ENCODE assay signal across 1 cellular context in genomic region chr9:136051568-136052432, GRCh38.
A peak's percentile ranks its signal among the peaks of the same experiment; 100 is the strongest.
TF ChIP-seq lines count a peak whose summit lies in the region.

No MANE protein-coding gene starts in this region.

TF ChIP-seq in HepG2, 621 proteins besides CTCF, POLR2A, EP300 and RAD21 (continued from another document and continues in another):
- TF ChIP-seq ARID3A (IDR thresholded peaks at IDR 0.05; ENCODE audit: low read depth, low read length) (0 out of 2 replicates have a peak, but pooled peaks have one; percentile 31), TBX3 (IDR thresholded peaks at IDR 0.05; ENCODE audit: borderline replicate concordance) (peak; percentile 18; the same call in 1 of the 2 replicates), GFI1 (CRISPR knock-in tag; IDR thresholded peaks at IDR 0.05; ENCODE audit: borderline replicate concordance) (0 out of 2 replicates have a peak, but pooled peaks have one; percentile 33), ARID5B (CRISPR knock-in tag; IDR thresholded peaks at IDR 0.05) (peak; percentile 48), FIP1L1 (IDR thresholded peaks at IDR 0.05; ENCODE audit: borderline replicate concordance, insufficient read depth, low read depth, low read length) (no peak), HOXA9 (CRISPR knock-in tag; IDR thresholded peaks at IDR 0.05; ENCODE audit: borderline replicate concordance) (peak; percentile 45; the same call in 1 of the 2 replicates), FOXA3 (CRISPR knock-in tag; IDR thresholded peaks at IDR 0.05) (peak; percentile 81), NCOA2 (CRISPR knock-in tag; IDR thresholded peaks at IDR 0.05) (peak; percentile 58), KLF16 (CRISPR knock-in tag; IDR thresholded peaks at IDR 0.05) (0 out of 4 replicates have a peak, but pooled peaks of 1 of the 2 experiments have one; percentile 23), NR2C2 (CRISPR knock-in tag; IDR thresholded peaks at IDR 0.05; ENCODE audit: borderline replicate concordance) (peak; percentile 41; the same call in 1 of the 2 replicates), KLF11 (CRISPR knock-in tag; IDR thresholded peaks at IDR 0.05) (0 out of 2 replicates have a peak, but pooled peaks have one; percentile 38), SOX6 (IDR thresholded peaks at IDR 0.05) (no peak), SOX6 (CRISPR knock-in tag; IDR thresholded peaks at IDR 0.05) (peak; percentile 12; the same call in 1 of the 2 replicates), HMG20B (CRISPR knock-in tag; conservative IDR thresholded peaks at IDR 0.05) (peak; percentile 44; the same call in 1 of the 2 replicates), CSRNP2 (CRISPR knock-in tag; conservative IDR thresholded peaks at IDR 0.05; ENCODE audit: low read depth) (no peak), ZFP62 (CRISPR knock-in tag; IDR thresholded peaks at IDR 0.05) (no peak), TCF7L2 (IDR thresholded peaks at IDR 0.05; ENCODE audit: low read depth, low read length) (no peak), BCLAF1 (IDR thresholded peaks at IDR 0.05) (no peak), RFX3 (CRISPR knock-in tag; IDR thresholded peaks at IDR 0.05) (peak; percentile 71), THAP7 (CRISPR knock-in tag; IDR thresholded peaks at IDR 0.05) (no peak), BCL3 (CRISPR knock-in tag; IDR thresholded peaks at IDR 0.05) (no peak), ZNF383 (CRISPR knock-in tag; IDR thresholded peaks at IDR 0.05; ENCODE audit: borderline replicate concordance) (no peak), BORCS8-MEF2B (CRISPR knock-in tag; IDR thresholded peaks at IDR 0.05) (no peak), TCF7 (IDR thresholded peaks at IDR 0.05; ENCODE audit: low read depth) (peak; percentile 47; the same call in 1 of the 2 replicates), ARID4A (CRISPR knock-in tag; IDR thresholded peaks at IDR 0.05; ENCODE audit: borderline replicate concordance) (peak; percentile 67; the same call in 1 of the 2 replicates), HNRNPLL (IDR thresholded peaks at IDR 0.05; ENCODE audit: low read depth, low read length, poor library complexity, severe bottlenecking) (peak; percentile 41), ATF2 (CRISPR knock-in tag; IDR thresholded peaks at IDR 0.05) (0 out of 2 replicates have a peak, but pooled peaks have one; percentile 27), MIER3 (CRISPR knock-in tag; IDR thresholded peaks at IDR 0.05; ENCODE audit: borderline replicate concordance) (0 out of 2 replicates have a peak, but pooled peaks have one; percentile 48), HDAC2 (CRISPR knock-in tag; IDR thresholded peaks at IDR 0.05) (peak; percentile 61), CHD2 (IDR thresholded peaks at IDR 0.05; ENCODE audit: low read depth, low read length) (no peak), ZBTB7B (CRISPR knock-in tag; IDR thresholded peaks at IDR 0.05) (peak; percentile 50; the same call in 1 of the 2 replicates), GATAD2A (CRISPR knock-in tag; IDR thresholded peaks at IDR 0.05) (peak; percentile 76), FOXP1 (IDR thresholded peaks at IDR 0.05) (no peak), FOXP1 (CRISPR knock-in tag; IDR thresholded peaks at IDR 0.05) (0 out of 2 replicates have a peak, but pooled peaks have one; percentile 22), DMTF1 (CRISPR knock-in tag; IDR thresholded peaks at IDR 0.05) (no peak), AGO2 (optimal IDR thresholded peaks at IDR 0.05; ENCODE audit: low read depth, low read length) (peak; percentile 24), SIX1 (CRISPR knock-in tag; IDR thresholded peaks at IDR 0.05; ENCODE audit: borderline replicate concordance) (no peak)
